Comparison of ENCODE assay signal across 11 cellular contexts in genomic region chr2:117523267-117523666, GRCh38.
DNase-seq lines count a peak whose midpoint lies in the region; ATAC-seq and TF ChIP-seq lines count a peak whose summit lies in the region.
"Had no signal": no experiment of that assay in that cellular context is flagged by ENCODE, and none has a peak within 500 bp of the region (broad histone marks: within the 10 kb centered on the region; RNA-seq: fewer than 3 reads in every experiment).

No MANE protein-coding gene starts in this region.

- ATAC-seq in GM18498 (IDR thresholded peaks at IDR 0.05; ENCODE audit: unreplicated experiment) = no peak
- ATAC-seq: activated T-helper 17 cell treated with anti-CD3 and anti-CD28 coated beads, Interleukin-2, amount 50 U/mL, for 72 hours; stimulated activated naive CD8-positive, alpha-beta T cell treated with anti-CD3 and anti-CD28 coated beads, Interleukin-15, amount 100 ng/mL, for 72 hours had no signal

- DNase-seq in COLO668 (lab: John Stamatoyannopoulos, UW; ENCODE audit: unreplicated experiment) (peak; percentile 63), NCI-H1105 (lab: John Stamatoyannopoulos, UW) (peak; percentile 81), SHP77 (lab: John Stamatoyannopoulos, UW) (peak; percentile 72 to 73), left kidney (ENCODE audit: low read depth, low spot score) (peak; percentile 85), GM20000 (ENCODE audit: low spot score) (no peak), SKM-1 (lab: John Stamatoyannopoulos, UW; ENCODE audit: unreplicated experiment) (no peak)
- DNase-seq in activated naive CD4-positive, alpha-beta T cell (lab: John Stamatoyannopoulos, UW) = no peak
- DNase-seq: immature natural killer cell; stimulated activated naive CD8-positive, alpha-beta T cell treated with anti-CD3 and anti-CD28 coated beads, Interleukin-15, amount 100 ng/mL, for 72 hours had no signal

- TF ChIP-seq CTCF in GM20000 (IDR thresholded peaks at IDR 0.05; ENCODE audit: extremely low read depth, missing control alignments) = no peak

Comparison
In these comparisons a context has a peak if more than half of its experiments do, and no peak if none do; other contexts are left out.
1. DNase-seq: peak in COLO668 (single experiment), NCI-H1105 (single experiment), SHP77 (2 of 2) and left kidney (single experiment); none in GM20000 (single experiment), activated naive CD4-positive, alpha-beta T cell (0 of 4) and SKM-1 (single experiment).